In the genomic region with DNA sequence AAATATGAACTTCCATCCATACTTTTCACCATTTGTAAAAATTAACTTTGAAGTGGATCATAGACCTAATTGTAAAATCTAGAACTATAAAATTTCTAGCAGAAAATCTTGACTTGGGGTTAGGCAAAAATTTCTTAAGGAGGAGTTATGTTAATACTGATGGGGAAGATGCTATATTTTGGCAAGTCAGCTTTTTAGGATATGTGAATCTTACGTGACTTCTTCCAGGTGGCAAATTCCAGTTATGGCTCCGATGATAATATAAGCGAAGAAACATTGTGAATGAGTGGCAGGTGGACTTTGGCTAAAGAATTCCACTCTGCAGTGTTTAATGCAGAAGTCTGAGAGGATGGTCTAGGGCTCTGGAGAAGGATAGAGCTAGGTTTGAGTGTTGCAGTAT, we compare ENCODE assay signal across 11 cellular contexts. TPM values are rescaled to one million over a fixed set of nuclear protein-coding genes. Genes with fewer than 3 reads are reported as not detected.
A peak's percentile ranks its signal among the peaks of the same experiment; 100 is the strongest.
DNase-seq lines count a peak whose midpoint lies in the region; ATAC-seq, FAIRE-seq and TF ChIP-seq lines count a peak whose summit lies in the region.
"Had no signal": no experiment of that assay in that cellular context is flagged by ENCODE, and none has a peak within 500 bp of the region (broad histone marks: within the 10 kb centered on the region; RNA-seq: fewer than 3 reads in every experiment).

No MANE protein-coding gene starts in this region.

- no peak overlapping the region for H4K5ac ChIP-seq in H1 (ENCODE audit: insufficient read length, low read depth, low read length)

- 78% methylated on average over 2 of the region's 3 CpGs; no CpG with 5 or more reads in 1 of the 2 experiments for WGBS in H1 (ENCODE audit: extremely low coverage in 1 of 2, insufficient coverage in 1 of 2, insufficient read length in 1 of 2, insufficient replicate concordance in 2 of 2, low coverage in 1 of 2, low lambda C conversion rate in 2 of 2, missing lambda C conversion rate in 1 of 2), 2 experiments
- WGBS in esophagus squamous epithelium, 2 donors, result 63 to 85% methylated on average over 2 to 3 of the region's 3 CpGs

- intact Hi-C loops in OCI-LY7 (cut with micrococcal nuclease; ENCODE audit: unreplicated experiment), result no loop called here
- intact Hi-C loops in esophagus squamous epithelium (cut with DNase I), result no loop called here

- peak; percentile 42 for FAIRE-seq in H1 (lab: Jason Lieb, UNC)

- no peak overlapping the region for H4K91ac ChIP-seq in H1 (replicated peaks; ENCODE audit: insufficient read length, low read length)

- no peaks in the 10 kb centered on the region for H3K79me1 ChIP-seq in H1 (ENCODE audit: low read depth, low read length)

- no peak overlapping the region for H3K4ac ChIP-seq in H1 (replicated peaks; ENCODE audit: insufficient read length, low read depth, low read length)

- H3K27ac Mint-ChIP-seq in activated T-cell treated with anti-CD3 and anti-CD28 coated beads, Interleukin-2, amount 50 U/mL, for 72 hours, result peak overlapping the region; percentile 57
- peak overlapping the region; percentile 37 for H3K27ac Mint-ChIP-seq in stimulated activated naive B cell treated with anti-CD40 and anti-IgM and Interleukin-4, amounts not matched to agents 10 μg/mL and 1 μg/mL and 100 μg/mL, for 72 hours

- H3K36me3 Mint-ChIP-seq in activated T-cell treated with anti-CD3 and anti-CD28 coated beads, Interleukin-2, amount 50 U/mL, for 72 hours (ENCODE audit: insufficient read depth in 2 of 2), result peaks cover 2 to 12% of the 10 kb centered on the region in 2 donors
- peaks cover 1 to 13% of the 10 kb centered on the region in 2 donors for H3K36me3 Mint-ChIP-seq in stimulated activated naive B cell treated with anti-CD40 and anti-IgM and Interleukin-4, amounts not matched to agents 10 μg/mL and 1 μg/mL and 100 μg/mL, for 72 hours

- BruUV-seq in OCI-LY7 (replicated peaks; lab: Mats Ljungman, UMichigan), result no TSS peak

- H2BK20ac ChIP-seq in H1 (ENCODE audit: low read length), result no peak overlapping the region

- H3K4me3 ChIP-seq in OCI-LY7 (ENCODE audit: low read depth, low read length, poor library complexity, severe bottlenecking), result peak overlapping the region; percentile 91
- peak overlapping the region in 1 of 4 experiments; percentile 77; a peak in 2 of 8 replicates for H3K4me3 ChIP-seq in H1 (ENCODE audit: extremely low read depth in 1 of 4, insufficient read depth in 2 of 4, low read depth in 3 of 4, low read length in 4 of 4)
- no peak overlapping the region for H3K4me3 ChIP-seq in Peyer's patch
- no peak overlapping the region for H3K4me3 ChIP-seq in esophagus squamous epithelium

- H3K9ac ChIP-seq in H1 (replicated peaks in 1 of 4; ENCODE audit: extremely low read depth in 1 of 4, low read depth in 3 of 4, low read length in 3 of 4), result no peak overlapping the region

- H2AK5ac ChIP-seq in H1 (ENCODE audit: low read depth, low read length), result no peak overlapping the region

- no peak overlapping the region for H2BK15ac ChIP-seq in H1 (ENCODE audit: low read length)

- no peaks in the 10 kb centered on the region; the same call in 1 of the 2 replicates for H3K23me2 ChIP-seq in H1 (ENCODE audit: low read depth, low read length)

- H2AFZ ChIP-seq in OCI-LY7 (ENCODE audit: low read length), result no peak overlapping the region
- no peak overlapping the region for H2AFZ ChIP-seq in H1 (ENCODE audit: low read length)

- H3K27ac ChIP-seq in OCI-LY7 (ENCODE audit: low read depth, low read length, poor library complexity, severe bottlenecking), result no peak overlapping the region
- no peak overlapping the region for H3K27ac ChIP-seq in H1 (ENCODE audit: low read depth, low read length)
- H3K27ac ChIP-seq in Peyer's patch, result no peak overlapping the region
- no peak overlapping the region for H3K27ac ChIP-seq in esophagus squamous epithelium
- H3K27ac ChIP-seq: colonic mucosa had no signal

- H3K36me3 ChIP-seq in OCI-LY7 (ENCODE audit: insufficient read depth, low read length), result peaks cover 31% of the 10 kb centered on the region
- peaks cover 0 to 7% (median 0%) of the 10 kb centered on the region in 4 experiments; a peak in 1 of 8 replicates for H3K36me3 ChIP-seq in H1 (ENCODE audit: control insufficient read depth in 2 of 4, insufficient read depth in 4 of 4, low read length in 3 of 4)
- no peaks in the 10 kb centered on the region for H3K36me3 ChIP-seq in Peyer's patch
- no peaks in the 10 kb centered on the region for H3K36me3 ChIP-seq in esophagus squamous epithelium
- H3K36me3 ChIP-seq: colonic mucosa had no signal

- no peak overlapping the region for H2BK5ac ChIP-seq in H1 (ENCODE audit: low read depth, low read length)

- TF ChIP-seq EP300 in H1 (IDR thresholded peaks at IDR 0.05; ENCODE audit: borderline replicate concordance in 1 of 2, low read depth in 2 of 2, low read length in 2 of 2), result no peak

- no peak overlapping the region for H3K23ac ChIP-seq in H1 (ENCODE audit: insufficient read length)

- TF ChIP-seq CTCF in OCI-LY7 (conservative IDR thresholded peaks at IDR 0.05; ENCODE audit: low read length) (no peak), H1 (IDR thresholded peaks at IDR 0.05; ENCODE audit: control extremely low read depth in 1 of 3, insufficient read depth in 1 of 3, low read depth in 1 of 3, low read length in 3 of 3) (no peak), Peyer's patch (IDR thresholded peaks at IDR 0.05) (no peak), esophagus squamous epithelium (IDR thresholded peaks at IDR 0.05) (no peak)

- H3K18ac ChIP-seq in H1 (ENCODE audit: extremely low read depth, low read length), result no peak overlapping the region

- H3K4me2 ChIP-seq in OCI-LY7 (ENCODE audit: low read length), result peak overlapping the region; percentile 98
- H3K4me2 ChIP-seq in H1 (ENCODE audit: insufficient read depth in 1 of 2, low read depth in 2 of 2, low read length in 2 of 2), result peak overlapping the region in 1 of 2 experiments; percentile 91; a peak in 2 of 4 replicates

- no peaks in the 10 kb centered on the region for H3K9me2 ChIP-seq in OCI-LY7 (ENCODE audit: insufficient read depth, low read length)

- peaks cover 15% of the 10 kb centered on the region for H3K4me1 Mint-ChIP-seq in activated T-cell treated with anti-CD3 and anti-CD28 coated beads, Interleukin-2, amount 50 U/mL, for 72 hours (ENCODE audit: low read depth)
- peaks cover 12 to 15% of the 10 kb centered on the region in 2 donors for H3K4me1 Mint-ChIP-seq in stimulated activated naive B cell treated with anti-CD40 and anti-IgM and Interleukin-4, amounts not matched to agents 10 μg/mL and 1 μg/mL and 100 μg/mL, for 72 hours

- no peak overlapping the region for H3K14ac ChIP-seq in H1 (ENCODE audit: insufficient read length)

- H3K79me2 ChIP-seq in OCI-LY7 (ENCODE audit: insufficient read depth, low read depth, low read length) (peaks cover 40% of the 10 kb centered on the region), H1 (ENCODE audit: control insufficient read depth in 1 of 2, insufficient read depth in 2 of 2, low read length in 2 of 2) (peaks cover 0 to 33% of the 10 kb centered on the region in 2 experiments; a peak in 2 of 4 replicates)

- H3K9me3 Mint-ChIP-seq in activated T-cell treated with anti-CD3 and anti-CD28 coated beads, Interleukin-2, amount 50 U/mL, for 72 hours, result no peaks in the 10 kb centered on the region
- no peaks in the 10 kb centered on the region for H3K9me3 Mint-ChIP-seq in stimulated activated naive B cell treated with anti-CD40 and anti-IgM and Interleukin-4, amounts not matched to agents 10 μg/mL and 1 μg/mL and 100 μg/mL, for 72 hours

- TF ChIP-seq RAD21 in H1 (IDR thresholded peaks at IDR 0.05 in 1 of 2, conservative IDR thresholded peaks at IDR 0.05 in 1 of 2; ENCODE audit: low read depth in 2 of 2, low read length in 2 of 2), result no peak

- H4K8ac ChIP-seq in H1 (ENCODE audit: extremely low read depth, insufficient read depth, low read length), result no peak overlapping the region

- peaks cover 8% of the 10 kb centered on the region for H3K27me3 Mint-ChIP-seq in activated T-cell treated with anti-CD3 and anti-CD28 coated beads, Interleukin-2, amount 50 U/mL, for 72 hours (ENCODE audit: low read depth)
- H3K27me3 Mint-ChIP-seq in stimulated activated naive B cell treated with anti-CD40 and anti-IgM and Interleukin-4, amounts not matched to agents 10 μg/mL and 1 μg/mL and 100 μg/mL, for 72 hours, result peaks cover 0 to 21% of the 10 kb centered on the region in 2 donors

- no peak for DNase-seq in activated T-cell treated with anti-CD3 and anti-CD28 coated beads, Interleukin-2, amount 50 U/mL, for 72 hours
- DNase-seq in activated T-cell treated with anti-CD3 and anti-CD28 coated beads, Interleukin-2, amount 50 U/mL, for 48 hours, result no peak
- no peak for DNase-seq in OCI-LY7 (ENCODE audit: low spot score)
- DNase-seq in H1 (ENCODE audit: low read depth in 1 of 2, low spot score in 2 of 2), result no peak
- DNase-seq in stimulated activated naive B cell treated with anti-CD40 and anti-IgM and Interleukin-4, amounts not matched to agents 10 μg/mL and 1 μg/mL and 100 μg/mL, for 72 hours, result no peak
- no peak for DNase-seq in Peyer's patch
- DNase-seq in esophagus squamous epithelium (lab: John Stamatoyannopoulos, UW), result no peak
- DNase-seq: colonic mucosa, NCI-H2171 treated with DMSO at 0.1 percent for 48 hours, SW 1271 had no signal

- ATAC-seq in activated T-cell treated with anti-CD3 and anti-CD28 coated beads, Interleukin-2, amount 50 U/mL, for 72 hours (replicated peaks in 1 of 2), result no peak
- ATAC-seq in stimulated activated naive B cell treated with anti-CD40 and anti-IgM and Interleukin-4, amounts not matched to agents 10 μg/mL and 1 μg/mL and 100 μg/mL, for 72 hours (replicated peaks), result no peak
- no peak for ATAC-seq in GM21723 (IDR thresholded peaks at IDR 0.05; ENCODE audit: unreplicated experiment)

- peak overlapping the region; percentile 84 to 92 for H3K4me3 Mint-ChIP-seq in activated T-cell treated with anti-CD3 and anti-CD28 coated beads, Interleukin-2, amount 50 U/mL, for 72 hours
- peak overlapping the region; percentile 76 to 80 for H3K4me3 Mint-ChIP-seq in stimulated activated naive B cell treated with anti-CD40 and anti-IgM and Interleukin-4, amounts not matched to agents 10 μg/mL and 1 μg/mL and 100 μg/mL, for 72 hours

- H2BK12ac ChIP-seq in H1 (ENCODE audit: low read depth, low read length), result no peak overlapping the region

- TF ChIP-seq POLR2A in H1 (IDR thresholded peaks at IDR 0.05; ENCODE audit: control extremely low read depth in 1 of 2, low read depth in 2 of 2, low read length in 2 of 2) (no peak), Peyer's patch (IDR thresholded peaks at IDR 0.05) (no peak), esophagus squamous epithelium (IDR thresholded peaks at IDR 0.05) (no peak)

- H3K27me3 ChIP-seq in H1 (replicated peaks in 1 of 4; ENCODE audit: control insufficient read depth in 3 of 4, extremely low read depth in 1 of 4, insufficient read depth in 3 of 4, low read length in 3 of 4) (peaks cover 3 to 9% (median 6%) of the 10 kb centered on the region in 4 experiments), Peyer's patch (no peaks in the 10 kb centered on the region), esophagus squamous epithelium (no peaks in the 10 kb centered on the region)
- H3K27me3 ChIP-seq: colonic mucosa had no signal

- H4K20me1 ChIP-seq in OCI-LY7 (ENCODE audit: insufficient read depth, low read length), result no peaks in the 10 kb centered on the region
- H4K20me1 ChIP-seq in H1 (replicated peaks in 1 of 2; ENCODE audit: control insufficient read depth in 1 of 2, insufficient read depth in 2 of 2, low read length in 2 of 2), result peaks cover 0 to 4% of the 10 kb centered on the region in 2 experiments

- CTCF ChIA-PET in OCI-LY7 (lab: Charles Lee; ENCODE audit: unreplicated experiment) (interaction anchor here (1.6 kb wide), 1 partner anchor 108 kb away, joined by 6 read pairs; no protein-coding TSS in a partner anchor), H1 (lab: Charles Lee; ENCODE audit: partially characterized antibody) (interaction anchor here (1.1 to 2.8 kb wide), 5 partner anchors 10 to 45 kb away, joined by 4 to 14 read pairs (median 9); no protein-coding TSS in a partner anchor)

- no peak overlapping the region for H2BK120ac ChIP-seq in H1 (replicated peaks; ENCODE audit: low read depth, low read length)

- no peak overlapping the region for H3K56ac ChIP-seq in H1 (replicated peaks; ENCODE audit: insufficient read length, low read depth, low read length)

- H3K4me1 ChIP-seq in OCI-LY7 (ENCODE audit: insufficient read depth, low read length, poor library complexity, severe bottlenecking), result peaks cover 14% of the 10 kb centered on the region
- peaks cover 0 to 4% (median 0%) of the 10 kb centered on the region in 4 experiments; a peak in 2 of 7 replicates for H3K4me1 ChIP-seq in H1 (replicated peaks in 1 of 4; ENCODE audit: control insufficient read depth in 3 of 4, insufficient read depth in 4 of 4, low read length in 3 of 4)
- H3K4me1 ChIP-seq in Peyer's patch, result no peaks in the 10 kb centered on the region
- peaks cover 0 to 5% (median 0%) of the 10 kb centered on the region in 3 donors for H3K4me1 ChIP-seq in esophagus squamous epithelium
- H3K4me1 ChIP-seq: colonic mucosa had no signal

- POLR2A ChIA-PET in OCI-LY7 (lab: Charles Lee) (interaction anchor here (1.5 to 1.7 kb wide), 2 partner anchors 9 to 10 kb away, joined by 7 to 9 read pairs; no protein-coding TSS in a partner anchor), H1 (lab: Charles Lee; ENCODE audit: partially characterized antibody) (interaction anchor here (0.9 kb wide), 1 partner anchor 10 kb away, joined by 3 read pairs; no protein-coding TSS in a partner anchor)

- H3K9me3 ChIP-seq in OCI-LY7 (ENCODE audit: low read length) (no peaks in the 10 kb centered on the region), H1 (ENCODE audit: insufficient read depth in 2 of 2, low read depth in 1 of 2, low read length in 1 of 2) (no peaks in the 10 kb centered on the region), Peyer's patch (no peaks in the 10 kb centered on the region), esophagus squamous epithelium (no peaks in the 10 kb centered on the region)
- H3K9me3 ChIP-seq: colonic mucosa had no signal

RNA-seq across cellular contexts. Expression of a gene that starts 1.5 kb away (rescaled TPM):
- 10 to 100 TPM; 71.4 to 74.1 TPM for total RNA-seq in activated T-cell treated with anti-CD3 and anti-CD28 coated beads, Interleukin-2, amount 50 U/mL, for 72 hours
- 57.5 and 58.5 TPM in 2 replicates for total RNA-seq in OCI-LY7 (2014; rRNA removed; shearing (Covaris generic))
- total RNA-seq in OCI-LY7 (2022) (70.7 and 71.2 TPM in 2 replicates), Peyer's patch (10 to 100 TPM in 3 of 4 donors, 1 to 10 TPM in 1; 8.4 to 32.2 (median 13.7) TPM), esophagus squamous epithelium (10 to 100 TPM; 19.4 to 43.2 (median 25.3) TPM)
- 29.0 and 31.4 TPM in 2 replicates for total RNA-seq in H1 (2021; fragmentation: NEBNext Ultra II Directional; extraction: Animal tissue kit (Norgen Biotek cat#: 25700))
- 11.8 and 17.8 TPM in 2 replicates for polyA plus RNA-seq in H1 (2011; rRNA removed)
- 16.1 TPM for polyA plus RNA-seq in H1 (2011; cell fraction: cytosol; rRNA removed)
- 16.9 TPM for polyA plus RNA-seq in H1 (2011; cell fraction: nucleus; rRNA removed)
- polyA plus RNA-seq in H1 (2012, experiment 1 of 2), result 23.7 to 30.1 TPM (median 25.7 TPM) in 4 replicates
- polyA plus RNA-seq in H1 (2012, experiment 2 of 2), result 2.3 TPM
- 12.2 TPM for polyA plus RNA-seq in H1 (2013, experiment 1 of 2)
- polyA plus RNA-seq in H1 (2013, experiment 2 of 2), result 12.1 TPM
- polyA minus RNA-seq in H1 (2011; rRNA and poly(A)+ RNA removed), result 28.9 TPM in 2 replicates
- 35.8 TPM for polyA minus RNA-seq in H1 (2011; cell fraction: cytosol; rRNA and poly(A)+ RNA removed)
- polyA minus RNA-seq in H1 (2011; cell fraction: nucleus; rRNA and poly(A)+ RNA removed), result 21.7 TPM
